In the genomic region with DNA sequence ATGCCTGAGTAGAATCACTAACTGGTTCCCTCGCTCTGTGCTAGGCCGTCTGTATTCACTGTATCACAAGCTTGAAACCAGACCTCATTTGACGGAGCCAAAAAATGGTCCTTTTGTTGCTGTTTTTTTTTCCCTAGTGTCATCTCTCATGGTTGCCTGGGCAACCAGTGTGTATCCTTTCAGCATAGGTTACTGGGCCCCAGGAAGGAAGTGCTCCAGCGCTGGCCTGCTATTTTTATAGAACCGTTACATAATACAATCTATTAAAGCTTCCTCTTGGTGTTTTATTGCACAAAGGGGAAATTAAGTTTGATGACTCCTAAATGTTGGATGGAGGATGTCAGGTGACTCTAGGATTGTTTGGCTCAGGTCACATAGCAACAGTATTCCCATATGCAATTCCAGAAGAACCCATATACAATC, we compare ENCODE assay signal across 8 cellular contexts.
DNase-seq lines count a peak whose midpoint lies in the region; ATAC-seq lines count a peak whose summit lies in the region.

No MANE protein-coding gene starts in this region.

- intact Hi-C loops in left ventricle myocardium superior (cut with micrococcal nuclease) = no loop called here

- H3K4me3 Mint-ChIP-seq in activated CD8-positive, alpha-beta T cell treated with anti-CD3 and anti-CD28 coated beads, Interleukin-2, amount 10 ng/mL, durations not matched to agents 7 days and 5 days = peak overlapping the region; percentile 25

- peak overlapping the region; percentile 65 for H3K27ac Mint-ChIP-seq in activated CD8-positive, alpha-beta T cell treated with anti-CD3 and anti-CD28 coated beads, Interleukin-2, amount 10 ng/mL, durations not matched to agents 7 days and 5 days

- POLR2A ChIA-PET in activated CD8-positive, alpha-beta T cell treated with anti-CD3 and anti-CD28 coated beads, Interleukin-2, amount 10 ng/mL, durations not matched to agents 7 days and 5 days (lab: Charles Lee) = interaction anchor here (0.6 to 0.8 kb wide), 3 partner anchors 17 to 208 kb away, joined by 3 to 4 read pairs (median 4); no protein-coding TSS in a partner anchor

- DNase-seq in AG20443 (ENCODE audit: low spot score) (peak; percentile 34), NCI-H1092 treated with DMSO at 0.1 percent for 48 hours (lab: John Stamatoyannopoulos, UW) (peak; percentile 93), left ventricle myocardium superior (peak; percentile 65), retina (peak; percentile 57), SW480 (ENCODE audit: low spot score) (no peak), amniotic stem cell (lab: John Stamatoyannopoulos, UW) (no peak)
- peak; percentile 79 for DNase-seq in activated CD8-positive, alpha-beta T cell treated with anti-CD3 and anti-CD28 coated beads, Interleukin-2, amount 10 ng/mL, durations not matched to agents 7 days and 5 days

- no peaks in the 10 kb centered on the region for H3K9me3 Mint-ChIP-seq in activated CD8-positive, alpha-beta T cell treated with anti-CD3 and anti-CD28 coated beads, Interleukin-2, amount 10 ng/mL, durations not matched to agents 7 days and 5 days (ENCODE audit: insufficient read depth)

- peaks cover 5% of the 10 kb centered on the region for H3K36me3 Mint-ChIP-seq in activated CD8-positive, alpha-beta T cell treated with anti-CD3 and anti-CD28 coated beads, Interleukin-2, amount 10 ng/mL, durations not matched to agents 7 days and 5 days (ENCODE audit: low read depth)

- H3K4me1 Mint-ChIP-seq in activated CD8-positive, alpha-beta T cell treated with anti-CD3 and anti-CD28 coated beads, Interleukin-2, amount 10 ng/mL, durations not matched to agents 7 days and 5 days (ENCODE audit: low read depth) = peaks cover 35% of the 10 kb centered on the region

- ATAC-seq in GM19023 (IDR thresholded peaks at IDR 0.05; ENCODE audit: unreplicated experiment) (peak; percentile 52), left ventricle myocardium superior (peak; percentile 95)
- ATAC-seq in activated CD8-positive, alpha-beta T cell treated with anti-CD3 and anti-CD28 coated beads, Interleukin-2, amount 10 ng/mL, durations not matched to agents 7 days and 5 days = peak; percentile 96

- no peaks in the 10 kb centered on the region for H3K27me3 Mint-ChIP-seq in activated CD8-positive, alpha-beta T cell treated with anti-CD3 and anti-CD28 coated beads, Interleukin-2, amount 10 ng/mL, durations not matched to agents 7 days and 5 days (ENCODE audit: low read depth)

- CTCF ChIA-PET in activated CD8-positive, alpha-beta T cell treated with anti-CD3 and anti-CD28 coated beads, Interleukin-2, amount 10 ng/mL, durations not matched to agents 7 days and 5 days (lab: Charles Lee) = interaction anchor here (0.9 to 2.9 kb wide), 5 partner anchors 11 to 217 kb away, joined by 3 to 16 read pairs (median 3); no protein-coding TSS in a partner anchor

Comparison
In these comparisons a context has a peak if more than half of its experiments do, and no peak if none do; other contexts are left out.
1. DNase-seq: peak in AG20443 (single experiment), NCI-H1092 treated with DMSO at 0.1 percent for 48 hours (single experiment), activated CD8-positive, alpha-beta T cell treated with anti-CD3 and anti-CD28 coated beads, Interleukin-2, amount 10 ng/mL, durations not matched to agents 7 days and 5 days (single experiment), left ventricle myocardium superior (single experiment) and retina (single experiment); none in SW480 (single experiment) and amniotic stem cell (single experiment).
2. Peak in every context shown above with its lines, with median percentiles within 50 percentile points of each other: ATAC-seq.